Comparison of ENCODE assay signal across 8 cellular contexts in genomic region chr19:2083174-2083854, GRCh38. TPM values are rescaled to one million over a fixed set of nuclear protein-coding genes. Genes with fewer than 3 reads are reported as not detected.
A peak's percentile ranks its signal among the peaks of the same experiment; 100 is the strongest.
DNase-seq lines count a peak whose midpoint lies in the region; ATAC-seq and TF ChIP-seq lines count a peak whose summit lies in the region.

No MANE protein-coding gene starts in this region.

- peak overlapping the region; percentile 98 for H3K27ac Mint-ChIP-seq in T-helper 2 cell treated with Interferon-gamma antibody and Interleukin-4, amounts not matched to agents 5 μg/mL and 100 μg/mL, for 36 hours
- H3K27ac Mint-ChIP-seq in chondrocyte (ENCODE audit: unreplicated experiment), result no peak overlapping the region

- TF ChIP-seq POLR2A in GM19099 (IDR thresholded peaks at IDR 0.05; ENCODE audit: extremely low read depth, insufficient read length, low read depth), result peak; percentile 57

- peaks cover 2% of the 10 kb centered on the region for H3K27me3 Mint-ChIP-seq in T-helper 2 cell treated with Interferon-gamma antibody and Interleukin-4, amounts not matched to agents 5 μg/mL and 100 μg/mL, for 36 hours (ENCODE audit: low read depth)
- H3K27me3 Mint-ChIP-seq in chondrocyte (ENCODE audit: low read depth), result no peaks in the 10 kb centered on the region

- H3K9me3 Mint-ChIP-seq in T-helper 2 cell treated with Interferon-gamma antibody and Interleukin-4, amounts not matched to agents 5 μg/mL and 100 μg/mL, for 36 hours, result no peaks in the 10 kb centered on the region
- H3K9me3 Mint-ChIP-seq in chondrocyte (ENCODE audit: low read depth), result no peaks in the 10 kb centered on the region

- H3K4me3 Mint-ChIP-seq in T-helper 2 cell treated with Interferon-gamma antibody and Interleukin-4, amounts not matched to agents 5 μg/mL and 100 μg/mL, for 36 hours, result peak overlapping the region; percentile 95
- no peak overlapping the region for H3K4me3 Mint-ChIP-seq in chondrocyte (ENCODE audit: unreplicated experiment)

- ATAC-seq in GM19452 (IDR thresholded peaks at IDR 0.05; ENCODE audit: unreplicated experiment), result no peak

- peaks cover 56% of the 10 kb centered on the region for H3K4me1 Mint-ChIP-seq in T-helper 2 cell treated with Interferon-gamma antibody and Interleukin-4, amounts not matched to agents 5 μg/mL and 100 μg/mL, for 36 hours (ENCODE audit: low read depth)
- H3K4me1 Mint-ChIP-seq in chondrocyte (ENCODE audit: low read depth), result peaks cover 19% of the 10 kb centered on the region

- peak; percentile 61 for DNase-seq in T-helper 2 cell treated with Interferon-gamma antibody and Interleukin-4, amounts not matched to agents 5 μg/mL and 100 μg/mL, for 36 hours (ENCODE audit: low spot score)
- no peak for DNase-seq in coronary artery (ENCODE audit: low spot score)
- peak; percentile 65 for DNase-seq in stimulated activated CD4-positive, alpha-beta T cell treated with anti-CD3 and anti-CD28 coated beads, Interleukin-4, amount 100 ng/mL, for 24 hours
- no peak for DNase-seq in chondrocyte (ENCODE audit: low spot score)
- no peak for DNase-seq in islet precursor cell
- DNase-seq in iPS-NIHi11 (ENCODE audit: low spot score), result no peak

- peak overlapping the region; percentile 15 for H3K4me3 ChIP-seq in coronary artery

- peaks cover 77% of the 10 kb centered on the region for H3K36me3 Mint-ChIP-seq in T-helper 2 cell treated with Interferon-gamma antibody and Interleukin-4, amounts not matched to agents 5 μg/mL and 100 μg/mL, for 36 hours (ENCODE audit: low read depth)
- H3K36me3 Mint-ChIP-seq in chondrocyte (ENCODE audit: low read depth), result peaks cover 11% of the 10 kb centered on the region

- H3K27ac ChIP-seq in coronary artery, result peak overlapping the region in 1 of 2 donors; percentile 20

- TF ChIP-seq CTCF in coronary artery (IDR thresholded peaks at IDR 0.05) (no peak), chondrocyte (IDR thresholded peaks at IDR 0.05) (no peak)

RNA-seq across cellular contexts. Expression of gene MOB3A, which starts 12.8 kb away (rescaled TPM):
- 34.6 to 48.0 TPM (median 45.5 TPM) in 3 replicates for total RNA-seq in chondrocyte

RNA-seq across cellular contexts. Expression of gene IZUMO4, which starts 13.4 kb away (rescaled TPM):
- total RNA-seq in chondrocyte, result 2.4 to 3.9 TPM (median 3.2 TPM) in 3 replicates

RNA-seq across cellular contexts. Expression of gene MKNK2, which starts 32.3 kb away (rescaled TPM):
- 32.8 to 127 TPM (median 125 TPM) in 3 replicates for total RNA-seq in chondrocyte

Comparison
In these comparisons a context has a peak if more than half of its experiments do, and no peak if none do; other contexts are left out.
1. DNase-seq: peak in T-helper 2 cell treated with Interferon-gamma antibody and Interleukin-4, amounts not matched to agents 5 μg/mL and 100 μg/mL, for 36 hours (single experiment) and stimulated activated CD4-positive, alpha-beta T cell treated with anti-CD3 and anti-CD28 coated beads, Interleukin-4, amount 100 ng/mL, for 24 hours (single experiment); none in coronary artery (single experiment), chondrocyte (single experiment), islet precursor cell (single experiment) and iPS-NIHi11 (single experiment).